ENCODE assay signal across 19 cellular contexts in the genomic region with DNA sequence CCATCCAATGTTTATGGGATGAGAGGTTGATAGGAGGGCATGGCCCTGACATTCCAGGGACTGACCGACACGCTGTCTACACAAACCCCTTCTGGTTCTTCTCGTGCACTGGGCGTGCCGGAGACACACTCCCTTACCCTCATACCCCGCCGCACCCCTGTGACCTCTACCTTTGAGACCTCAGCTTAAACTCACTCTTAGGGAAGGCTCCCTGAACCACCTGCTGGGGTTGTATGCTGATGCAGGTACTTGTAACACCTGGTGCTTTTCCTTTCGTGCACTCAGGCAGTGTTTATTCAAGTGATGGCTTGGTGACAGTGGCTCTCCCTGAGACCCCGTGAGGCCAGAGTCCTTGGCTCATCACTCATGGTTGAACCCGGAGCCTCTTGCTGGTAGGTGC.
"Had no signal": no experiment of that assay in that cellular context is flagged by ENCODE, and none has a peak within 500 bp of the region (broad histone marks: within the 10 kb centered on the region; RNA-seq: fewer than 3 reads in every experiment).

No MANE protein-coding gene starts in this region.

- H3K4me1 ChIP-seq: breast epithelium had no signal

- H3K27ac ChIP-seq: breast epithelium, psoas muscle had no signal

- DNase-seq: activated CD4-positive, alpha-beta T cell treated with anti-CD3 and anti-CD28 coated beads, Interleukin-2, amount 50 U/mL, for 48 hours; activated CD4-positive, CD25-positive, alpha-beta regulatory T cell treated with anti-CD3 and anti-CD28 coated beads, Interleukin-2, amount 50 U/mL, for 72 hours; activated gamma-delta T cell treated with Interleukin-2 at 50 U/mL for 16 hours; activated naive CD8-positive, alpha-beta T cell treated with anti-CD3 and anti-CD28 coated beads, Interleukin-2, amount 10 ng/mL, durations not matched to agents 7 days and 5 days; activated T-cell treated with anti-CD3 and anti-CD28 coated beads, Interleukin-2, amount 50 U/mL, for 72 hours; anterior cingulate cortex; dermis blood vessel endothelial cell; erythroblast; hippocampal formation; left cardiac atrium; nephron progenitor cell; psoas muscle; stimulated activated CD4-positive, alpha-beta T cell treated with anti-CD3 and anti-CD28 coated beads, Interleukin-2, amount 100 ng/mL, for 24 hours; stimulated activated naive B cell treated with anti-CD40 and anti-IgM and Interleukin-4, amounts not matched to agents 10 μg/mL and 1 μg/mL and 100 μg/mL, for 72 hours; T-helper 2 cell; transverse colon had no signal

- H3K36me3 ChIP-seq: breast epithelium had no signal

- H3K9me3 Mint-ChIP-seq: activated naive CD8-positive, alpha-beta T cell treated with anti-CD3 and anti-CD28 coated beads, Interleukin-2, amount 10 ng/mL, durations not matched to agents 7 days and 5 days; activated T-cell treated with anti-CD3 and anti-CD28 coated beads, Interleukin-2, amount 50 U/mL, for 72 hours; memory B cell; nephron progenitor cell; stimulated activated naive B cell treated with anti-CD40 and anti-IgM and Interleukin-4, amounts not matched to agents 10 μg/mL and 1 μg/mL and 100 μg/mL, for 72 hours had no signal

- ATAC-seq: activated T-cell treated with anti-CD3 and anti-CD28 coated beads, Interleukin-2, amount 50 U/mL, for 72 hours; left cardiac atrium; psoas muscle; sciatic nerve; stimulated activated naive B cell treated with anti-CD40 and anti-IgM and Interleukin-4, amounts not matched to agents 10 μg/mL and 1 μg/mL and 100 μg/mL, for 72 hours had no signal

- H3K4me3 ChIP-seq: breast epithelium, psoas muscle, transverse colon had no signal

- H3K27ac Mint-ChIP-seq: activated naive CD8-positive, alpha-beta T cell treated with anti-CD3 and anti-CD28 coated beads, Interleukin-2, amount 10 ng/mL, durations not matched to agents 7 days and 5 days; activated T-cell treated with anti-CD3 and anti-CD28 coated beads, Interleukin-2, amount 50 U/mL, for 72 hours; memory B cell; stimulated activated naive B cell treated with anti-CD40 and anti-IgM and Interleukin-4, amounts not matched to agents 10 μg/mL and 1 μg/mL and 100 μg/mL, for 72 hours had no signal

- H3K4me1 Mint-ChIP-seq: memory B cell had no signal

- H3K27me3 Mint-ChIP-seq: activated naive CD8-positive, alpha-beta T cell treated with anti-CD3 and anti-CD28 coated beads, Interleukin-2, amount 10 ng/mL, durations not matched to agents 7 days and 5 days; memory B cell; stimulated activated naive B cell treated with anti-CD40 and anti-IgM and Interleukin-4, amounts not matched to agents 10 μg/mL and 1 μg/mL and 100 μg/mL, for 72 hours had no signal

- H3K4me3 Mint-ChIP-seq: activated naive CD8-positive, alpha-beta T cell treated with anti-CD3 and anti-CD28 coated beads, Interleukin-2, amount 10 ng/mL, durations not matched to agents 7 days and 5 days; activated T-cell treated with anti-CD3 and anti-CD28 coated beads, Interleukin-2, amount 50 U/mL, for 72 hours; memory B cell; nephron progenitor cell; stimulated activated naive B cell treated with anti-CD40 and anti-IgM and Interleukin-4, amounts not matched to agents 10 μg/mL and 1 μg/mL and 100 μg/mL, for 72 hours had no signal

- H3K27me3 ChIP-seq: breast epithelium, transverse colon had no signal

- H3K9me3 ChIP-seq: breast epithelium, psoas muscle, transverse colon had no signal
